Comparison of ENCODE assay signal across 8 cellular contexts in genomic region chr11:45982656-45983470, GRCh38.
DNase-seq lines count a peak whose midpoint lies in the region; ATAC-seq lines count a peak whose summit lies in the region.

No MANE protein-coding gene starts in this region.

- no peak overlapping the region for H3K4me3 Mint-ChIP-seq in T-helper 2 cell treated with Interferon-gamma antibody and Interleukin-4, amounts not matched to agents 5 μg/mL and 100 μg/mL, for 36 hours

- DNase-seq in NCI-H2107 treated with DMSO at 0.1 percent for 48 hours (lab: John Stamatoyannopoulos, UW; ENCODE audit: unreplicated experiment) (peak; percentile 14), NCI-H2107 (lab: John Stamatoyannopoulos, UW) (no peak), fibroblast of the conjunctiva (ENCODE audit: low read depth) (peak; percentile 76), retina (peak; percentile 50)
- peak; percentile 14 for DNase-seq in T-helper 2 cell treated with Interferon-gamma antibody and Interleukin-4, amounts not matched to agents 5 μg/mL and 100 μg/mL, for 36 hours (ENCODE audit: low spot score)

- no peaks in the 10 kb centered on the region for H3K9me3 Mint-ChIP-seq in T-helper 2 cell treated with Interferon-gamma antibody and Interleukin-4, amounts not matched to agents 5 μg/mL and 100 μg/mL, for 36 hours

- H3K36me3 Mint-ChIP-seq in T-helper 2 cell treated with Interferon-gamma antibody and Interleukin-4, amounts not matched to agents 5 μg/mL and 100 μg/mL, for 36 hours (ENCODE audit: low read depth): peaks cover 9% of the 10 kb centered on the region

- H3K4me1 Mint-ChIP-seq in T-helper 2 cell treated with Interferon-gamma antibody and Interleukin-4, amounts not matched to agents 5 μg/mL and 100 μg/mL, for 36 hours (ENCODE audit: low read depth): peaks cover 11% of the 10 kb centered on the region

- no peak overlapping the region for H3K27ac Mint-ChIP-seq in T-helper 2 cell treated with Interferon-gamma antibody and Interleukin-4, amounts not matched to agents 5 μg/mL and 100 μg/mL, for 36 hours

- no peak for ATAC-seq in GM21360 (IDR thresholded peaks at IDR 0.05; ENCODE audit: unreplicated experiment)
- no peak for ATAC-seq in GM21515 (IDR thresholded peaks at IDR 0.05; ENCODE audit: unreplicated experiment)
- no peak for ATAC-seq in HG03342 (IDR thresholded peaks at IDR 0.05; ENCODE audit: unreplicated experiment)

- no peaks in the 10 kb centered on the region for H3K27me3 Mint-ChIP-seq in T-helper 2 cell treated with Interferon-gamma antibody and Interleukin-4, amounts not matched to agents 5 μg/mL and 100 μg/mL, for 36 hours (ENCODE audit: low read depth)
